Comparison of ENCODE assay signal across 10 cellular contexts in the genomic region with DNA sequence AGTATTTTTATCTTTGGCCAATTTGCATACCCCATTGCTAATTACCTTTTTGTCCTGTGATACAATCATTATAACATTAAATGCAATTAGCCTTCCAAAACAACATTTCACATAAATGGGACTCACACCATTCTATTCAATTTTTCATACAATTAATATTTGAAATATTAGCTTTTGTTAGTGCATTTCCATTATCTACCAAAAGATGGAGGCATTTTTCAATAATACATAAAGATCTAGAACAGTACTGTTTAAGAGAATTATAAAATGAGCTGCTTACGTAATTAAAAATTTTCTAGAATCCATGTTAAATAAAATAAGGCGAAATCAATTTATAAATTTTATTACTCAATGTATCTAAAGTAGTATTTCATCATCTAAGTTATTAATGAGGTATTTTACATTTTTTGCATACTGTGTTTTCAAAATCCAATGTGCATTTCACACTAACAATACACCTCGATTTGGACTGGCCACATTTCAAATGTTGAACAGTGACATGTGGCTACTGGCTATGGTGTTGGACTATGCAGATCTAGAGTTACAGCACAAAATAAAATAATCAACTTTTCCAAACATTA.
DNase-seq lines count a peak whose midpoint lies in the region; ATAC-seq and TF ChIP-seq lines count a peak whose summit lies in the region.
"Had no signal": no experiment of that assay in that cellular context is flagged by ENCODE, and none has a peak within 500 bp of the region (broad histone marks: within the 10 kb centered on the region; RNA-seq: fewer than 3 reads in every experiment).

No MANE protein-coding gene starts in this region.

- H3K9me3 ChIP-seq in DND-41 (ENCODE audit: insufficient read depth, low read length, severe bottlenecking): no peaks in the 10 kb centered on the region
- no peaks in the 10 kb centered on the region for H3K9me3 ChIP-seq in osteoblast (ENCODE audit: low read depth, low read length)
- H3K9me3 ChIP-seq in HAP-1: no peaks in the 10 kb centered on the region
- H3K9me3 ChIP-seq: right atrium auricular region had no signal

- peaks cover 3% of the 10 kb centered on the region for H3K27me3 ChIP-seq in DND-41 (ENCODE audit: insufficient read depth, low read length, poor library complexity)
- no peaks in the 10 kb centered on the region for H3K27me3 ChIP-seq in osteoblast (ENCODE audit: insufficient read depth, low read length)
- H3K27me3 ChIP-seq in HAP-1 (ENCODE audit: low read depth): no peaks in the 10 kb centered on the region
- H3K27me3 ChIP-seq: right atrium auricular region had no signal

- no peaks in the 10 kb centered on the region for H3K79me2 ChIP-seq in DND-41 (ENCODE audit: insufficient read depth, low read length)
- H3K79me2 ChIP-seq in osteoblast (ENCODE audit: insufficient read depth, low read length): peaks cover 6% of the 10 kb centered on the region

- no peak overlapping the region for H3K27ac ChIP-seq in DND-41 (ENCODE audit: low read length)
- H3K27ac ChIP-seq in osteoblast (ENCODE audit: low read depth, low read length): no peak overlapping the region
- H3K27ac ChIP-seq: right atrium auricular region had no signal

- H3K4me2 ChIP-seq in DND-41 (ENCODE audit: insufficient read depth, low read length) (no peak overlapping the region), osteoblast (ENCODE audit: insufficient read depth, low read length) (no peak overlapping the region)

- no peak for ATAC-seq in DND-41 (ENCODE audit: insufficient read depth, low read depth)
- ATAC-seq in GM19035 (IDR thresholded peaks at IDR 0.05; ENCODE audit: unreplicated experiment): no peak
- ATAC-seq in activated naive CD4-positive, alpha-beta T cell treated with anti-CD3 and anti-CD28 coated beads, Interleukin-2, amount 50 U/mL, for 72 hours: no peak

- H3K36me3 ChIP-seq in DND-41 (ENCODE audit: insufficient read depth, low read length) (no peaks in the 10 kb centered on the region), osteoblast (ENCODE audit: insufficient read depth, low read length) (no peaks in the 10 kb centered on the region), HAP-1 (replicated peaks) (no peaks in the 10 kb centered on the region)

- DNase-seq in DND-41: no peak
- peak; percentile 36 for DNase-seq in NAMALWA (ENCODE audit: low spot score)
- DNase-seq in chondrocyte (ENCODE audit: low spot score): no peak
- peak; percentile 42 for DNase-seq in osteoblast (ENCODE audit: insufficient read length, low spot score, missing footprints)
- DNase-seq in kidney glomerular epithelial cell (lab: John Stamatoyannopoulos, UW): no peak
- DNase-seq in activated naive CD4-positive, alpha-beta T cell treated with anti-CD3 and anti-CD28 coated beads, Interleukin-2, amount 50 U/mL, for 72 hours (ENCODE audit: low spot score in 2 of 2): no peak
- no peak for DNase-seq in HAP-1 (ENCODE audit: low spot score in 2 of 2)
- DNase-seq: substantia nigra had no signal

- H3K9ac ChIP-seq in DND-41 (ENCODE audit: low read depth, low read length): no peak overlapping the region

- H3K27ac Mint-ChIP-seq in chondrocyte (ENCODE audit: unreplicated experiment): no peak overlapping the region
- no peak overlapping the region for H3K27ac Mint-ChIP-seq in activated naive CD4-positive, alpha-beta T cell treated with anti-CD3 and anti-CD28 coated beads, Interleukin-2, amount 50 U/mL, for 72 hours

- peak; percentile 58 for TF ChIP-seq CTCF in DND-41 (IDR thresholded peaks at IDR 0.05; ENCODE audit: borderline replicate concordance, extremely low read depth, low read length, poor library complexity, severe bottlenecking)
- peak; percentile 93 for TF ChIP-seq CTCF in chondrocyte (IDR thresholded peaks at IDR 0.05)
- TF ChIP-seq CTCF in osteoblast (IDR thresholded peaks at IDR 0.05; ENCODE audit: extremely low read depth, low read depth, low read length): peak; percentile 50

- H4K20me1 ChIP-seq in DND-41 (ENCODE audit: insufficient read depth, low read length): no peaks in the 10 kb centered on the region
- H4K20me1 ChIP-seq in osteoblast (ENCODE audit: insufficient read depth, low read length): peaks cover 5% of the 10 kb centered on the region

- in situ Hi-C loops in HAP-1 (cut with MboI; ENCODE audit: low sequenced_read_pairs): no loop called here

- H2AFZ ChIP-seq in DND-41 (ENCODE audit: low read depth, low read length) (no peak overlapping the region), osteoblast (ENCODE audit: low read length) (no peak overlapping the region)

- H3K4me3 ChIP-seq in DND-41 (ENCODE audit: low read depth in 1 of 2, low read length in 2 of 2): no peak overlapping the region
- no peak overlapping the region for H3K4me3 ChIP-seq in osteoblast (ENCODE audit: insufficient read depth, low read length)
- no peak overlapping the region for H3K4me3 ChIP-seq in HAP-1
- H3K4me3 ChIP-seq: right atrium auricular region had no signal

- H3K9me3 Mint-ChIP-seq in chondrocyte (ENCODE audit: low read depth): no peaks in the 10 kb centered on the region
- no peaks in the 10 kb centered on the region for H3K9me3 Mint-ChIP-seq in activated naive CD4-positive, alpha-beta T cell treated with anti-CD3 and anti-CD28 coated beads, Interleukin-2, amount 50 U/mL, for 72 hours

- H3K4me1 Mint-ChIP-seq in chondrocyte (ENCODE audit: low read depth): peaks cover 15% of the 10 kb centered on the region

- H3K36me3 Mint-ChIP-seq in chondrocyte (ENCODE audit: low read depth): peaks cover 3% of the 10 kb centered on the region
- H3K36me3 Mint-ChIP-seq in activated naive CD4-positive, alpha-beta T cell treated with anti-CD3 and anti-CD28 coated beads, Interleukin-2, amount 50 U/mL, for 72 hours: no peaks in the 10 kb centered on the region

- H3K4me1 ChIP-seq in DND-41 (ENCODE audit: insufficient read depth, low read length) (no peaks in the 10 kb centered on the region), osteoblast (ENCODE audit: insufficient read depth, low read length) (no peaks in the 10 kb centered on the region), HAP-1 (peaks cover 17% of the 10 kb centered on the region)

- no peak overlapping the region for H3K4me3 Mint-ChIP-seq in chondrocyte (ENCODE audit: unreplicated experiment)

- no peaks in the 10 kb centered on the region for H3K27me3 Mint-ChIP-seq in chondrocyte (ENCODE audit: low read depth)

Comparison
In these comparisons a context has a peak if more than half of its experiments do, and no peak if none do; other contexts are left out.
1. DNase-seq: peak in NAMALWA (single experiment) and osteoblast (single experiment); none in DND-41 (single experiment), chondrocyte (single experiment), kidney glomerular epithelial cell (single experiment), activated naive CD4-positive, alpha-beta T cell treated with anti-CD3 and anti-CD28 coated beads, Interleukin-2, amount 50 U/mL, for 72 hours (0 of 2) and HAP-1 (0 of 2).
2. Peak in every context shown above with its lines, with median percentiles within 50 percentile points of each other: CTCF ChIP-seq.